Comparison of ENCODE assay signal across 1 cellular context in the genomic region with DNA sequence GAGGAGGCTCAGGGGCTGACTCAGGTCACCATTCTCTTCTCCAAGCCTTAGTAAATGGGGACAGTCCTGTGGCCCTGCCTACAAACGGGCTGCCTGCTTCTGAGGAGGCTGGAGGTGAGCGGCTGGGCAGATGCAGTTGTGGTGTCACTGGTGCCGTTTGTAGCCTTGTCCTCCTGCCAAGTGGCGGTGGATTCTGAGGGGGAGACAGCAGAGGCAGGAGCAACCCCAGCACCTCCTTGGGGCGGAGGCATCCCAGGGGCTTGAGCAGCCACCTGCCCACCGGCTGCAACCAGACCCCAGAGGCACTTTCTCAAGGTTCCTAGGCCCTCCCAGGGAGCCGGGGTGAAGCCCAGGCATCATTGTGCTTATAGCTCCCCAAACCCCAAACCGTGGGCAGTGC.
TF ChIP-seq lines count a peak whose summit lies in the region.

No MANE protein-coding gene starts in this region.

TF ChIP-seq in HepG2, 621 proteins besides CTCF, POLR2A, EP300 and RAD21:
- TF ChIP-seq MTA1 (CRISPR knock-in tag; IDR thresholded peaks at IDR 0.05; ENCODE audit: borderline replicate concordance) (0 out of 2 replicates have a peak, but pooled peaks have one; percentile 41), ZNF34 (CRISPR knock-in tag; IDR thresholded peaks at IDR 0.05; ENCODE audit: borderline replicate concordance) (no peak), AGO2 (optimal IDR thresholded peaks at IDR 0.05; ENCODE audit: low read depth, low read length) (peak; percentile 13), ZNF230 (CRISPR knock-in tag; IDR thresholded peaks at IDR 0.05) (no peak), RORA (CRISPR knock-in tag; IDR thresholded peaks at IDR 0.05) (no peak), AHR (CRISPR knock-in tag; IDR thresholded peaks at IDR 0.05) (no peak), ZNF782 (CRISPR knock-in tag; IDR thresholded peaks at IDR 0.05; ENCODE audit: borderline replicate concordance) (no peak), NFYC (CRISPR knock-in tag; IDR thresholded peaks at IDR 0.05) (no peak)
- TF ChIP-seq, protein P1, sequence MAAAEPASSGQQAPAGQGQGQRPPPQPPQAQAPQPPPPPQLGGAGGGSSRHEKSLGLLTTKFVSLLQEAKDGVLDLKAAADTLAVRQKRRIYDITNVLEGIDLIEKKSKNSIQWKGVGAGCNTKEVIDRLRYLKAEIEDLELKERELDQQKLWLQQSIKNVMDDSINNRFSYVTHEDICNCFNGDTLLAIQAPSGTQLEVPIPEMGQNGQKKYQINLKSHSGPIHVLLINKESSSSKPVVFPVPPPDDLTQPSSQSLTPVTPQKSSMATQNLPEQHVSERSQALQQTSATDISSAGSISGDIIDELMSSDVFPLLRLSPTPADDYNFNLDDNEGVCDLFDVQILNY (CRISPR knock-in tag; conservative IDR thresholded peaks at IDR 0.05), result no peak
- TF ChIP-seq, protein P2, sequence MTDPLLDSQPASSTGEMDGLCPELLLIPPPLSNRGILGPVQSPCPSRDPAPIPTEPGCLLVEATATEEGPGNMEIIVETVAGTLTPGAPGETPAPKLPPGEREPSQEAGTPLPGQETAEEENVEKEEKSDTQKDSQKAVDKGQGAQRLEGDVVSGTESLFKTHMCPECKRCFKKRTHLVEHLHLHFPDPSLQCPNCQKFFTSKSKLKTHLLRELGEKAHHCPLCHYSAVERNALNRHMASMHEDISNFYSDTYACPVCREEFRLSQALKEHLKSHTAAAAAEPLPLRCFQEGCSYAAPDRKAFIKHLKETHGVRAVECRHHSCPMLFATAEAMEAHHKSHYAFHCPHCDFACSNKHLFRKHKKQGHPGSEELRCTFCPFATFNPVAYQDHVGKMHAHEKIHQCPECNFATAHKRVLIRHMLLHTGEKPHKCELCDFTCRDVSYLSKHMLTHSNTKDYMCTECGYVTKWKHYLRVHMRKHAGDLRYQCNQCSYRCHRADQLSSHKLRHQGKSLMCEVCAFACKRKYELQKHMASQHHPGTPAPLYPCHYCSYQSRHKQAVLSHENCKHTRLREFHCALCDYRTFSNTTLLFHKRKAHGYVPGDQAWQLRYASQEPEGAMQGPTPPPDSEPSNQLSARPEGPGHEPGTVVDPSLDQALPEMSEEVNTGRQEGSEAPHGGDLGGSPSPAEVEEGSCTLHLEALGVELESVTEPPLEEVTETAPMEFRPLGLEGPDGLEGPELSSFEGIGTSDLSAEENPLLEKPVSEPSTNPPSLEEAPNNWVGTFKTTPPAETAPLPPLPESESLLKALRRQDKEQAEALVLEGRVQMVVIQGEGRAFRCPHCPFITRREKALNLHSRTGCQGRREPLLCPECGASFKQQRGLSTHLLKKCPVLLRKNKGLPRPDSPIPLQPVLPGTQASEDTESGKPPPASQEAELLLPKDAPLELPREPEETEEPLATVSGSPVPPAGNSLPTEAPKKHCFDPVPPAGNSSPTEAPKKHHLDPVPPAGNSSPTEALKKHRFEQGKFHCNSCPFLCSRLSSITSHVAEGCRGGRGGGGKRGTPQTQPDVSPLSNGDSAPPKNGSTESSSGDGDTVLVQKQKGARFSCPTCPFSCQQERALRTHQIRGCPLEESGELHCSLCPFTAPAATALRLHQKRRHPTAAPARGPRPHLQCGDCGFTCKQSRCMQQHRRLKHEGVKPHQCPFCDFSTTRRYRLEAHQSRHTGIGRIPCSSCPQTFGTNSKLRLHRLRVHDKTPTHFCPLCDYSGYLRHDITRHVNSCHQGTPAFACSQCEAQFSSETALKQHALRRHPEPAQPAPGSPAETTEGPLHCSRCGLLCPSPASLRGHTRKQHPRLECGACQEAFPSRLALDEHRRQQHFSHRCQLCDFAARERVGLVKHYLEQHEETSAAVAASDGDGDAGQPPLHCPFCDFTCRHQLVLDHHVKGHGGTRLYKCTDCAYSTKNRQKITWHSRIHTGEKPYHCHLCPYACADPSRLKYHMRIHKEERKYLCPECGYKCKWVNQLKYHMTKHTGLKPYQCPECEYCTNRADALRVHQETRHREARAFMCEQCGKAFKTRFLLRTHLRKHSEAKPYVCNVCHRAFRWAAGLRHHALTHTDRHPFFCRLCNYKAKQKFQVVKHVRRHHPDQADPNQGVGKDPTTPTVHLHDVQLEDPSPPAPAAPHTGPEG (CRISPR knock-in tag; IDR thresholded peaks at IDR 0.05), result no peak
